In the genomic region with DNA sequence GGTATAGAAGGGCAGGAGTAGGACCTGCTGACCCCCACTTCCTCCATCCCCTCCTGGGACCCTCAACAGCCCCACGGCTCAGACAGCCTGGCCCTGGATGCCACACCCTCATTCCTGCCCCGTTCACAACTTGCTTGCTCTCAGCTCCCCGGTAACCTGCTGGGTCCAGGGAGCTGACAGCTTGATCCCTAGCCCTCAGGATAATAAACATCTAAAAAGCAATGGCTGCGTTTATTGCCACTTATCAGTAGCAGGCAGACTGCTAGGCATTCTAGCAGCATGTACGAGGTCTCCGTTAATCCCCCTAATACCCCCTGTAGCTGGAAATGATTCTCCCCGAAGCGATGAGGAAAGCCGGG, we compare ENCODE assay signal across 1 cellular context.
TF ChIP-seq lines count a peak whose summit lies in the region.

No MANE protein-coding gene starts in this region.

TF ChIP-seq in GM23338, 12 proteins besides CTCF, POLR2A, EP300 and RAD21 (continued from another document):
- TF ChIP-seq, protein P1, sequence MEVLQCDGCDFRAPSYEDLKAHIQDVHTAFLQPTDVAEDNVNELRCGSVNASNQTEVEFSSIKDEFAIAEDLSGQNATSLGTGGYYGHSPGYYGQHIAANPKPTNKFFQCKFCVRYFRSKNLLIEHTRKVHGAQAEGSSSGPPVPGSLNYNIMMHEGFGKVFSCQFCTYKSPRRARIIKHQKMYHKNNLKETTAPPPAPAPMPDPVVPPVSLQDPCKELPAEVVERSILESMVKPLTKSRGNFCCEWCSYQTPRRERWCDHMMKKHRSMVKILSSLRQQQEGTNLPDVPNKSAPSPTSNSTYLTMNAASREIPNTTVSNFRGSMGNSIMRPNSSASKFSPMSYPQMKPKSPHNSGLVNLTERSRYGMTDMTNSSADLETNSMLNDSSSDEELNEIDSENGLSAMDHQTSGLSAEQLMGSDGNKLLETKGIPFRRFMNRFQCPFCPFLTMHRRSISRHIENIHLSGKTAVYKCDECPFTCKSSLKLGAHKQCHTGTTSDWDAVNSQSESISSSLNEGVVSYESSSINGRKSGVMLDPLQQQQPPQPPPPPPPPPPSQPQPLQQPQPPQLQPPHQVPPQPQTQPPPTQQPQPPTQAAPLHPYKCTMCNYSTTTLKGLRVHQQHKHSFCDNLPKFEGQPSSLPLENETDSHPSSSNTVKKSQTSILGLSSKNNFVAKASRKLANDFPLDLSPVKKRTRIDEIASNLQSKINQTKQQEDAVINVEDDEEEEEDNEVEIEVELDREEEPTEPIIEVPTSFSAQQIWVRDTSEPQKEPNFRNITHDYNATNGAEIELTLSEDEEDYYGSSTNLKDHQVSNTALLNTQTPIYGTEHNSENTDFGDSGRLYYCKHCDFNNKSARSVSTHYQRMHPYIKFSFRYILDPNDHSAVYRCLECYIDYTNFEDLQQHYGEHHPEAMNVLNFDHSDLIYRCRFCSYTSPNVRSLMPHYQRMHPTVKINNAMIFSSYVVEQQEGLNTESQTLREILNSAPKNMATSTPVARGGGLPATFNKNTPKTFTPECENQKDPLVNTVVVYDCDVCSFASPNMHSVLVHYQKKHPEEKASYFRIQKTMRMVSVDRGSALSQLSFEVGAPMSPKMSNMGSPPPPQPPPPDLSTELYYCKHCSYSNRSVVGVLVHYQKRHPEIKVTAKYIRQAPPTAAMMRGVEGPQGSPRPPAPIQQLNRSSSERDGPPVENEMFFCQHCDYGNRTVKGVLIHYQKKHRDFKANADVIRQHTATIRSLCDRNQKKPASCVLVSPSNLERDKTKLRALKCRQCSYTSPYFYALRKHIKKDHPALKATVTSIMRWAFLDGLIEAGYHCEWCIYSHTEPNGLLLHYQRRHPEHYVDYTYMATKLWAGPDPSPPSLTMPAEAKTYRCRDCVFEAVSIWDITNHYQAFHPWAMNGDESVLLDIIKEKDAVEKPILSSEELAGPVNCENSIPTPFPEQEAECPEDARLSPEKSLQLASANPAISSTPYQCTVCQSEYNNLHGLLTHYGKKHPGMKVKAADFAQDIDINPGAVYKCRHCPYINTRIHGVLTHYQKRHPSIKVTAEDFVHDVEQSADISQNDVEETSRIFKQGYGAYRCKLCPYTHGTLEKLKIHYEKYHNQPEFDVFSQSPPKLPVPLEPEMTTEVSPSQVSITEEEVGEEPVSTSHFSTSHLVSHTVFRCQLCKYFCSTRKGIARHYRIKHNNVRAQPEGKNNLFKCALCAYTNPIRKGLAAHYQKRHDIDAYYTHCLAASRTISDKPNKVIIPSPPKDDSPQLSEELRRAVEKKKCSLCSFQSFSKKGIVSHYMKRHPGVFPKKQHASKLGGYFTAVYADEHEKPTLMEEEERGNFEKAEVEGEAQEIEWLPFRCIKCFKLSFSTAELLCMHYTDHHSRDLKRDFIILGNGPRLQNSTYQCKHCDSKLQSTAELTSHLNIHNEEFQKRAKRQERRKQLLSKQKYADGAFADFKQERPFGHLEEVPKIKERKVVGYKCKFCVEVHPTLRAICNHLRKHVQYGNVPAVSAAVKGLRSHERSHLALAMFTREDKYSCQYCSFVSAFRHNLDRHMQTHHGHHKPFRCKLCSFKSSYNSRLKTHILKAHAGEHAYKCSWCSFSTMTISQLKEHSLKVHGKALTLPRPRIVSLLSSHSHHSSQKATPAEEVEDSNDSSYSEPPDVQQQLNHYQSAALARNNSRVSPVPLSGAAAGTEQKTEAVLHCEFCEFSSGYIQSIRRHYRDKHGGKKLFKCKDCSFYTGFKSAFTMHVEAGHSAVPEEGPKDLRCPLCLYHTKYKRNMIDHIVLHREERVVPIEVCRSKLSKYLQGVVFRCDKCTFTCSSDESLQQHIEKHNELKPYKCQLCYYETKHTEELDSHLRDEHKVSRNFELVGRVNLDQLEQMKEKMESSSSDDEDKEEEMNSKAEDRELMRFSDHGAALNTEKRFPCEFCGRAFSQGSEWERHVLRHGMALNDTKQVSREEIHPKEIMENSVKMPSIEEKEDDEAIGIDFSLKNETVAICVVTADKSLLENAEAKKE (CRISPR knock-in tag; IDR thresholded peaks at IDR 0.05), result no peak
- no peak for TF ChIP-seq EZH2phosphoT487 (IDR thresholded peaks at IDR 0.05; ENCODE audit: unreplicated experiment)
- TF ChIP-seq STAT1 (IDR thresholded peaks at IDR 0.05; ENCODE audit: unreplicated experiment), result no peak
- no peak for TF ChIP-seq CREB1 (CRISPR knock-in tag; IDR thresholded peaks at IDR 0.05; ENCODE audit: low read depth)
